Comparison of ENCODE assay signal across 14 cellular contexts in the genomic region with DNA sequence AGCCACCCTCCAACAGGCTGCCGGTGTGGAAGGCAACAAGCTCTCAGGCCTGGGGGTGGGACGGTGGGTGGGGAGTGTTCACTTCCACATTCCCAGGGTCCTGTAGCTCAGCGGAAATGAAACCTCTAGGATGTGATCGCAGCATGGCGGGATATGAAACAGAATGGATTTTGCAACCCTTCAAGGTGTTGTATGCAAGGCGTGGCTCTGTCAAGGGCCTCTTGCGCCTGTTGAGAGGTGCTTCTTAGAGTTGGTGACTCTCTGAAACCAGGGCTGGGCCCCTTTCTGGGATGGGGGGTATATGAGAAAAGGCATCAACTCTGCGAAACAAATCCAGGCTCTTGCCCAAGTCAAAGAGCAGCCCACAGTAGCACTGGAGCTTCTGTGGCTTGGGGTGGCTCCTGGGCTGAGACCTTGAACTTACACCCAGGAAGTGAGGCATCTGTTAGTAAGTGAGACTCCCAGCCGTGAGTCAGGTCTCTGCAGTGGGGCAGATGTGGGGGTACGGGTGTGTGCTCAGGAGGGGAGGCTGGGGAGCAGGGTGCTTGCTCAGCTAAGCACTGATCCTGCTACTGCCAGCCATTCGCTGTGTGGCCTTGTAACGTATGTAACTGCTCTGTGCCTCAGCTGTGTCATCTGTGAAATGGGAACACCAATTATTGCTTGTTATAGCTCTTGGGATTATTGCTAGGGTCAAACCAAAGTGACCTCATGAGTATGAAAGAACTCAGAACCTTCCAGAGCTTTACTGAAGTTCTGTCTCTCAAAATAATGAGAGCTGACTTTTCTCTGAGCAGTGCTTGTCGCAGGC. TPM values are rescaled to one million over a fixed set of nuclear protein-coding genes. Genes with fewer than 3 reads are reported as not detected.
A peak's percentile ranks its signal among the peaks of the same experiment; 100 is the strongest.
DNase-seq lines count a peak whose midpoint lies in the region; ATAC-seq and TF ChIP-seq lines count a peak whose summit lies in the region.
"Had no signal": no experiment of that assay in that cellular context is flagged by ENCODE, and none has a peak within 500 bp of the region (broad histone marks: within the 10 kb centered on the region; RNA-seq: fewer than 3 reads in every experiment).

No MANE protein-coding gene starts in this region.

- H3K23ac ChIP-seq in mesendoderm (ENCODE audit: low read length), result peak overlapping the region; percentile 39

- RAD21 ChIA-PET in HCT116 (lab: Charles Lee; ENCODE audit: low non-redundant PET in 1 of 2, low total read pairs in 2 of 2, uncharacterized antibody in 2 of 2, unreplicated experiment in 2 of 2), result no interaction called here

- no peaks in the 10 kb centered on the region for H3K27me3 Mint-ChIP-seq in activated CD8-positive, alpha-beta T cell treated with anti-CD3 and anti-CD28 coated beads, Interleukin-2, amount 10 ng/mL, durations not matched to agents 7 days and 5 days (ENCODE audit: low read depth)
- H3K27me3 Mint-ChIP-seq in activated T-helper 1 cell treated with anti-CD3 and anti-CD28 coated beads, Interleukin-12 subunit alpha, Interleukin-12 subunit beta, Interleukin-2, Interleukin-4 antibody, amounts not matched to agents 30 ng/mL and 10 ng/mL and 1 ng/mL, durations not matched to agents 14 hours and 24 hours and 36 hours (ENCODE audit: insufficient read depth), result peaks cover 2% of the 10 kb centered on the region
- H3K27me3 Mint-ChIP-seq: progenitor cell of endocrine pancreas had no signal

- H3K9me2 ChIP-seq in HCT116 (ENCODE audit: insufficient read depth), result no peaks in the 10 kb centered on the region

- H3K4me2 ChIP-seq in HCT116 (ENCODE audit: low read length) (peak overlapping the region; percentile 28; the same call in 1 of the 2 replicates), mesendoderm (ENCODE audit: low read length) (no peak overlapping the region)
- H3K4me2 ChIP-seq: BLaER1 treated with 17β-estradiol and CSF1 and Interleukin-3, amounts not matched to agents 10 nM and 100 nM had no signal

- H3K56ac ChIP-seq in mesendoderm (ENCODE audit: low read length), result no peak overlapping the region

- no peak overlapping the region for H3K18ac ChIP-seq in mesendoderm (ENCODE audit: low read length)

- no peaks in the 10 kb centered on the region for H3K36me3 Mint-ChIP-seq in activated CD8-positive, alpha-beta T cell treated with anti-CD3 and anti-CD28 coated beads, Interleukin-2, amount 10 ng/mL, durations not matched to agents 7 days and 5 days (ENCODE audit: low read depth)
- no peaks in the 10 kb centered on the region for H3K36me3 Mint-ChIP-seq in activated T-helper 1 cell treated with anti-CD3 and anti-CD28 coated beads, Interleukin-12 subunit alpha, Interleukin-12 subunit beta, Interleukin-2, Interleukin-4 antibody, amounts not matched to agents 30 ng/mL and 10 ng/mL and 1 ng/mL, durations not matched to agents 14 hours and 24 hours and 36 hours (ENCODE audit: low read depth)

- no peaks in the 10 kb centered on the region for H3K9me3 Mint-ChIP-seq in activated CD8-positive, alpha-beta T cell treated with anti-CD3 and anti-CD28 coated beads, Interleukin-2, amount 10 ng/mL, durations not matched to agents 7 days and 5 days (ENCODE audit: insufficient read depth)
- H3K9me3 Mint-ChIP-seq in activated T-helper 1 cell treated with anti-CD3 and anti-CD28 coated beads, Interleukin-12 subunit alpha, Interleukin-12 subunit beta, Interleukin-2, Interleukin-4 antibody, amounts not matched to agents 30 ng/mL and 10 ng/mL and 1 ng/mL, durations not matched to agents 14 hours and 24 hours and 36 hours, result no peaks in the 10 kb centered on the region

- H2BK15ac ChIP-seq in mesendoderm (replicated peaks; ENCODE audit: low read depth), result no peak overlapping the region

- WGBS in mesendoderm (ENCODE audit: extremely low coverage, insufficient coverage, low lambda C conversion rate), result no CpG with 5 or more reads among the region's 13 CpGs
- 88 to 91% methylated on average over 13 of the region's 13 CpGs for WGBS in testis, 2 donors
- 90 to 94% (median 91%) methylated on average over 13 of the region's 13 CpGs for WGBS in ovary, 3 donors

- H2BK5ac ChIP-seq in mesendoderm (ENCODE audit: low read length), result no peak overlapping the region

- H3K36me3 ChIP-seq in HCT116 (ENCODE audit: control insufficient read depth in 1 of 2, insufficient read depth in 2 of 2, low read length in 2 of 2) (peaks cover 0 to 2% of the 10 kb centered on the region in 2 experiments; a peak in 1 of 4 replicates), mesendoderm (ENCODE audit: control insufficient read depth, insufficient read depth, low read length) (no peaks in the 10 kb centered on the region), testis (ENCODE audit: low read depth, missing control alignments) (no peaks in the 10 kb centered on the region), ovary (no peaks in the 10 kb centered on the region)
- H3K36me3 ChIP-seq: BLaER1 treated with 17β-estradiol and CSF1 and Interleukin-3, amounts not matched to agents 10 nM and 100 nM; HAP-1 had no signal

- H3K4me3 ChIP-seq in HCT116 (replicated peaks in 1 of 2; ENCODE audit: low read depth in 1 of 2, low read length in 2 of 2) (no peak overlapping the region), mesendoderm (ENCODE audit: low read length) (no peak overlapping the region), testis (no peak overlapping the region), ovary (no peak overlapping the region)
- H3K4me3 ChIP-seq: BLaER1 treated with 17β-estradiol and CSF1 and Interleukin-3, amounts not matched to agents 10 nM and 100 nM; HAP-1; mucosa of descending colon had no signal

- intact Hi-C loops in HCT116 (cut with micrococcal nuclease) (no loop called here), testis (cut with DNase I; ENCODE audit: low total_unique reads) (no loop called here), ovary (cut with DNase I) (no loop called here)
- intact Hi-C loops in activated T-helper 1 cell treated with anti-CD3 and anti-CD28 coated beads, Interleukin-12 subunit alpha, Interleukin-12 subunit beta, Interleukin-2, Interleukin-4 antibody, amounts not matched to agents 30 ng/mL and 10 ng/mL and 1 ng/mL, durations not matched to agents 14 hours and 24 hours and 36 hours (cut with micrococcal nuclease), result no loop called here

- no peak overlapping the region for H4K8ac ChIP-seq in mesendoderm (ENCODE audit: low read depth, low read length)

- H3K9ac ChIP-seq in HCT116 (ENCODE audit: low read length) (no peak overlapping the region), mesendoderm (ENCODE audit: low read length) (no peak overlapping the region)

- POLR2A ChIA-PET in HCT116 (lab: Charles Lee), result no interaction called here
- POLR2A ChIA-PET in activated CD8-positive, alpha-beta T cell treated with anti-CD3 and anti-CD28 coated beads, Interleukin-2, amount 10 ng/mL, durations not matched to agents 7 days and 5 days (lab: Charles Lee), result no interaction called here

- DNase-seq in DMS79 treated with DMSO at 0.1 percent for 48 hours (lab: John Stamatoyannopoulos, UW) (peak; percentile 89), HCT116 (ENCODE audit: low read depth, low spot score) (no peak), mesendoderm (no peak), testis (no peak), ovary (no peak), NCI-H2171 treated with DMSO at 0.1 percent for 48 hours (lab: John Stamatoyannopoulos, UW) (no peak)
- peak; percentile 28 for DNase-seq in activated CD8-positive, alpha-beta T cell treated with anti-CD3 and anti-CD28 coated beads, Interleukin-2, amount 10 ng/mL, durations not matched to agents 7 days and 5 days
- DNase-seq in activated T-helper 1 cell treated with anti-CD3 and anti-CD28 coated beads, Interleukin-12 subunit alpha, Interleukin-12 subunit beta, Interleukin-2, Interleukin-4 antibody, amounts not matched to agents 30 ng/mL and 10 ng/mL and 1 ng/mL, durations not matched to agents 14 hours and 24 hours and 36 hours (ENCODE audit: low spot score), result no peak
- DNase-seq: islet precursor cell had no signal

- no peak overlapping the region for H3K27ac Mint-ChIP-seq in activated CD8-positive, alpha-beta T cell treated with anti-CD3 and anti-CD28 coated beads, Interleukin-2, amount 10 ng/mL, durations not matched to agents 7 days and 5 days
- no peak overlapping the region for H3K27ac Mint-ChIP-seq in activated T-helper 1 cell treated with anti-CD3 and anti-CD28 coated beads, Interleukin-12 subunit alpha, Interleukin-12 subunit beta, Interleukin-2, Interleukin-4 antibody, amounts not matched to agents 30 ng/mL and 10 ng/mL and 1 ng/mL, durations not matched to agents 14 hours and 24 hours and 36 hours

- H2AK5ac ChIP-seq in mesendoderm (ENCODE audit: low read length), result no peak overlapping the region

- ATAC-seq in HCT116, result no peak
- no peak for ATAC-seq in activated CD8-positive, alpha-beta T cell treated with anti-CD3 and anti-CD28 coated beads, Interleukin-2, amount 10 ng/mL, durations not matched to agents 7 days and 5 days

- TF ChIP-seq POLR2A in HCT116 (IDR thresholded peaks at IDR 0.05; ENCODE audit: borderline replicate concordance, extremely low read depth, insufficient read depth, insufficient read length), result no peak
- TF ChIP-seq POLR2A in testis (IDR thresholded peaks at IDR 0.05), result no peak
- no peak for TF ChIP-seq POLR2A in ovary (IDR thresholded peaks at IDR 0.05)

- no peaks in the 10 kb centered on the region for H3K4me1 Mint-ChIP-seq in activated CD8-positive, alpha-beta T cell treated with anti-CD3 and anti-CD28 coated beads, Interleukin-2, amount 10 ng/mL, durations not matched to agents 7 days and 5 days (ENCODE audit: low read depth)
- no peaks in the 10 kb centered on the region for H3K4me1 Mint-ChIP-seq in activated T-helper 1 cell treated with anti-CD3 and anti-CD28 coated beads, Interleukin-12 subunit alpha, Interleukin-12 subunit beta, Interleukin-2, Interleukin-4 antibody, amounts not matched to agents 30 ng/mL and 10 ng/mL and 1 ng/mL, durations not matched to agents 14 hours and 24 hours and 36 hours (ENCODE audit: low read depth)

- H3K4me3 Mint-ChIP-seq in activated CD8-positive, alpha-beta T cell treated with anti-CD3 and anti-CD28 coated beads, Interleukin-2, amount 10 ng/mL, durations not matched to agents 7 days and 5 days, result no peak overlapping the region
- H3K4me3 Mint-ChIP-seq in activated T-helper 1 cell treated with anti-CD3 and anti-CD28 coated beads, Interleukin-12 subunit alpha, Interleukin-12 subunit beta, Interleukin-2, Interleukin-4 antibody, amounts not matched to agents 30 ng/mL and 10 ng/mL and 1 ng/mL, durations not matched to agents 14 hours and 24 hours and 36 hours, result no peak overlapping the region

- no peaks in the 10 kb centered on the region for H4K20me1 ChIP-seq in HCT116 (ENCODE audit: insufficient read depth)

- H3K27ac ChIP-seq in HCT116 (ENCODE audit: low read depth, low read length) (no peak overlapping the region), mesendoderm (ENCODE audit: low read depth, low read length) (no peak overlapping the region), testis (no peak overlapping the region), ovary (no peak overlapping the region)
- H3K27ac ChIP-seq: BLaER1 treated with 17β-estradiol and CSF1 and Interleukin-3, amounts not matched to agents 10 nM and 100 nM; VCaP had no signal

- no peak overlapping the region for H3K4ac ChIP-seq in mesendoderm (ENCODE audit: low read depth, low read length)

- TF ChIP-seq CTCF in HCT116 (IDR thresholded peaks at IDR 0.05 in 2 of 3, conservative IDR thresholded peaks at IDR 0.05 in 1 of 3; ENCODE audit: borderline replicate concordance in 1 of 3, insufficient read depth in 1 of 3, low read depth in 2 of 3, low read length in 2 of 3) (no peak), testis (IDR thresholded peaks at IDR 0.05) (no peak), ovary (IDR thresholded peaks at IDR 0.05) (no peak)

- no TSS peak for BruUV-seq in HCT116 (replicated peaks; lab: Mats Ljungman, UMichigan)

- peaks cover 28 to 68% of the 10 kb centered on the region in 2 experiments for H3K4me1 ChIP-seq in HCT116 (ENCODE audit: control insufficient read depth in 1 of 2, insufficient read depth in 2 of 2, low read length in 2 of 2)
- peaks cover 4% of the 10 kb centered on the region for H3K4me1 ChIP-seq in mesendoderm (ENCODE audit: control insufficient read depth, low read depth, low read length)
- H3K4me1 ChIP-seq in testis, result no peaks in the 10 kb centered on the region
- peaks cover 1% of the 10 kb centered on the region for H3K4me1 ChIP-seq in ovary (ENCODE audit: insufficient read depth)
- H3K4me1 ChIP-seq: HAP-1 had no signal

- peaks cover 8% of the 10 kb centered on the region for H3K79me1 ChIP-seq in mesendoderm (ENCODE audit: low read length)

- H3K79me2 ChIP-seq in HCT116 (ENCODE audit: insufficient read depth, low read length), result peaks cover 18% of the 10 kb centered on the region; the same call in 1 of the 2 replicates
- H3K79me2 ChIP-seq in mesendoderm (ENCODE audit: control insufficient read depth, insufficient read depth, low read length), result peaks cover 3% of the 10 kb centered on the region

- H2AFZ ChIP-seq in HCT116 (ENCODE audit: low read depth, low read length, poor library complexity, severe bottlenecking), result no peak overlapping the region

- no peak overlapping the region for H2BK120ac ChIP-seq in mesendoderm (ENCODE audit: low read depth, low read length)

- no peak for TF ChIP-seq EP300 in ovary (IDR thresholded peaks at IDR 0.05)

- H3K27me3 ChIP-seq in HCT116 (ENCODE audit: insufficient read depth, low read length), result no peaks in the 10 kb centered on the region
- H3K27me3 ChIP-seq in mesendoderm (ENCODE audit: insufficient read depth, low read length, poor library complexity), result no peaks in the 10 kb centered on the region
- no peaks in the 10 kb centered on the region for H3K27me3 ChIP-seq in testis
- H3K27me3 ChIP-seq in ovary, result no peaks in the 10 kb centered on the region
- H3K27me3 ChIP-seq: BLaER1 treated with 17β-estradiol and CSF1 and Interleukin-3, amounts not matched to agents 10 nM and 100 nM had no signal

- CTCF ChIA-PET in HCT116 (lab: Charles Lee), result interaction anchor here (0.8 to 1.2 kb wide), 2 partner anchors 28 to 29 kb away, joined by 3 read pairs; a partner anchor contains a TSS
- CTCF ChIA-PET in activated CD8-positive, alpha-beta T cell treated with anti-CD3 and anti-CD28 coated beads, Interleukin-2, amount 10 ng/mL, durations not matched to agents 7 days and 5 days (lab: Charles Lee), result no interaction called here

- no peak for TF ChIP-seq RAD21 in HCT116 (IDR thresholded peaks at IDR 0.05; ENCODE audit: low read depth)

- no peak overlapping the region for H4K5ac ChIP-seq in mesendoderm (ENCODE audit: low read length)

- no peaks in the 10 kb centered on the region for H3K9me3 ChIP-seq in HCT116 (ENCODE audit: control insufficient read depth in 1 of 2, insufficient read depth in 1 of 2, low read depth in 1 of 2, low read length in 2 of 2)
- no peaks in the 10 kb centered on the region for H3K9me3 ChIP-seq in testis
- no peaks in the 10 kb centered on the region for H3K9me3 ChIP-seq in ovary
- H3K9me3 ChIP-seq: BLaER1 treated with 17β-estradiol and CSF1 and Interleukin-3, amounts not matched to agents 10 nM and 100 nM; HAP-1; mucosa of descending colon had no signal

RNA-seq across cellular contexts. Expression of a gene that starts 28.3 kb away (rescaled TPM):
- total RNA-seq in HCT116 (2021; ENCODE audit: unreplicated experiment), result 23.8 TPM
- 17.7 and 22.2 TPM in 2 replicates for polyA plus RNA-seq in HCT116 (2012)
- total RNA-seq in activated CD8-positive, alpha-beta T cell treated with anti-CD3 and anti-CD28 coated beads, Interleukin-2, amount 10 ng/mL, durations not matched to agents 7 days and 5 days, result under 1 TPM; 0.34 to 0.39 TPM
- 30.2 TPM for polyA plus RNA-seq in mesendoderm (2013, experiment 1 of 2)
- 30.5 TPM for polyA plus RNA-seq in mesendoderm (2013, experiment 2 of 2)
- 4.5 and 5.4 TPM in 2 replicates for total RNA-seq in activated T-helper 1 cell treated with anti-CD3 and anti-CD28 coated beads, Interleukin-12 subunit alpha, Interleukin-12 subunit beta, Interleukin-2, Interleukin-4 antibody, amounts not matched to agents 30 ng/mL and 10 ng/mL and 1 ng/mL, durations not matched to agents 14 hours and 24 hours and 36 hours
- total RNA-seq in testis, result 1 to 10 TPM; 5.2 TPM
- 5.4 TPM for polyA plus RNA-seq in testis (ENCODE audit: insufficient read depth, low read depth, low replicate concordance)
- 10 to 100 TPM in 1 of 7 donors, 1 to 10 TPM in 6; 1.5 to 12.1 (median 6.3) TPM for total RNA-seq in ovary
- polyA plus RNA-seq in ovary, result 1 to 10 TPM; 3.8 to 4.2 TPM

Comparison
In these comparisons a context has a peak if more than half of its experiments do, and no peak if none do; other contexts are left out.
1. DNase-seq: peak in DMS79 treated with DMSO at 0.1 percent for 48 hours (single experiment) and activated CD8-positive, alpha-beta T cell treated with anti-CD3 and anti-CD28 coated beads, Interleukin-2, amount 10 ng/mL, durations not matched to agents 7 days and 5 days (single experiment); none in HCT116 (single experiment), mesendoderm (single experiment), activated T-helper 1 cell treated with anti-CD3 and anti-CD28 coated beads, Interleukin-12 subunit alpha, Interleukin-12 subunit beta, Interleukin-2, Interleukin-4 antibody, amounts not matched to agents 30 ng/mL and 10 ng/mL and 1 ng/mL, durations not matched to agents 14 hours and 24 hours and 36 hours (single experiment), testis (single experiment), ovary (0 of 5) and NCI-H2171 treated with DMSO at 0.1 percent for 48 hours (single experiment).